Comparison of ENCODE assay signal across 1 cellular context in the genomic region with DNA sequence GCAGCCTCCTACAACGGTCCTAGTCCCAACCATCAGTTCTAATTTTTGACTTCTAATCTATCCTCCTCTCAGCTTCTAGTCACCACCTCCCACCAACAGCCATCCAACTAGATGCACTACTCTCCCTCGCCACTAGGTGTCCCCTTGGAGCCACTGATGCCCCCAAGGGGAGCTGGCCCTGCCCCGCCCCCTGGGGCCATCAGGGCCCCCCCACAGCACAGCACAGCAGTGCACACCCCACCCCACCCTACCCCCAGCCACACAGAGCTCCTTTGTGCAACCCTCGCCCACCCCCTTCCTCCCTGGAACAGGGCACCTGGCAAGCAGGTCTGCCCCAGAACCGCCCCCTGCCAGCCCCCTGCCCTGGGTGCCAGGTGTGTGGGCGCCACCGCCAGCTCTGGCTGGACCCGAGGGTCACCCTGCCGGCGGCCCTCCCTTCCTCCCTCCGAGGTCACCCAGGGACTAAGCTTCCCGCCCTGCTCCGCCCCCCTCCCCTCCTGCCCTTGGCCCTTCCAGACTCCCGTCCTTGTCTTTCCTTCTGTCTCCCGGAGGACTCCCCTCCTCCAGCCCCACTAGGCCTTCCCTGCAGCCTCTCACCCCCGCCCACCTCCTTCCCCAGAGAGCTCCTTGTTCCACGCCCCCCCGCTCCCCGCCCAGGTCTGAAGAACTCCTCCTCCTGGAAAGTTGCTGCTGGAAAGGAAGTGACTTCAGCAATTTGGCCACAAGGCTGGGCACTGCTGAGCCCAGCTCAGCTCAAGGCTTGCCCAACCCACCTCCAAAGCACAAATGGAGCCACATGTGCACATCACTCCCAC.
TF ChIP-seq lines count a peak whose summit lies in the region.

No MANE protein-coding gene starts in this region.

TF ChIP-seq in HepG2, 621 proteins besides CTCF, POLR2A, EP300 and RAD21 (continued from another document and continues in another):
- TF ChIP-seq GATAD2A (CRISPR knock-in tag; IDR thresholded peaks at IDR 0.05) = peak; percentile 48
- no peak for TF ChIP-seq MED13 (CRISPR knock-in tag; IDR thresholded peaks at IDR 0.05)
- TF ChIP-seq ZNF557 (CRISPR knock-in tag; IDR thresholded peaks at IDR 0.05) = no peak
- TF ChIP-seq, protein P1, sequence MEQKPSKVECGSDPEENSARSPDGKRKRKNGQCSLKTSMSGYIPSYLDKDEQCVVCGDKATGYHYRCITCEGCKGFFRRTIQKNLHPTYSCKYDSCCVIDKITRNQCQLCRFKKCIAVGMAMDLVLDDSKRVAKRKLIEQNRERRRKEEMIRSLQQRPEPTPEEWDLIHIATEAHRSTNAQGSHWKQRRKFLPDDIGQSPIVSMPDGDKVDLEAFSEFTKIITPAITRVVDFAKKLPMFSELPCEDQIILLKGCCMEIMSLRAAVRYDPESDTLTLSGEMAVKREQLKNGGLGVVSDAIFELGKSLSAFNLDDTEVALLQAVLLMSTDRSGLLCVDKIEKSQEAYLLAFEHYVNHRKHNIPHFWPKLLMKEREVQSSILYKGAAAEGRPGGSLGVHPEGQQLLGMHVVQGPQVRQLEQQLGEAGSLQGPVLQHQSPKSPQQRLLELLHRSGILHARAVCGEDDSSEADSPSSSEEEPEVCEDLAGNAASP (CRISPR knock-in tag; IDR thresholded peaks at IDR 0.05; ENCODE audit: borderline replicate concordance) = peak; percentile 46; the same call in 1 of the 2 replicates
- TF ChIP-seq, protein P2, sequence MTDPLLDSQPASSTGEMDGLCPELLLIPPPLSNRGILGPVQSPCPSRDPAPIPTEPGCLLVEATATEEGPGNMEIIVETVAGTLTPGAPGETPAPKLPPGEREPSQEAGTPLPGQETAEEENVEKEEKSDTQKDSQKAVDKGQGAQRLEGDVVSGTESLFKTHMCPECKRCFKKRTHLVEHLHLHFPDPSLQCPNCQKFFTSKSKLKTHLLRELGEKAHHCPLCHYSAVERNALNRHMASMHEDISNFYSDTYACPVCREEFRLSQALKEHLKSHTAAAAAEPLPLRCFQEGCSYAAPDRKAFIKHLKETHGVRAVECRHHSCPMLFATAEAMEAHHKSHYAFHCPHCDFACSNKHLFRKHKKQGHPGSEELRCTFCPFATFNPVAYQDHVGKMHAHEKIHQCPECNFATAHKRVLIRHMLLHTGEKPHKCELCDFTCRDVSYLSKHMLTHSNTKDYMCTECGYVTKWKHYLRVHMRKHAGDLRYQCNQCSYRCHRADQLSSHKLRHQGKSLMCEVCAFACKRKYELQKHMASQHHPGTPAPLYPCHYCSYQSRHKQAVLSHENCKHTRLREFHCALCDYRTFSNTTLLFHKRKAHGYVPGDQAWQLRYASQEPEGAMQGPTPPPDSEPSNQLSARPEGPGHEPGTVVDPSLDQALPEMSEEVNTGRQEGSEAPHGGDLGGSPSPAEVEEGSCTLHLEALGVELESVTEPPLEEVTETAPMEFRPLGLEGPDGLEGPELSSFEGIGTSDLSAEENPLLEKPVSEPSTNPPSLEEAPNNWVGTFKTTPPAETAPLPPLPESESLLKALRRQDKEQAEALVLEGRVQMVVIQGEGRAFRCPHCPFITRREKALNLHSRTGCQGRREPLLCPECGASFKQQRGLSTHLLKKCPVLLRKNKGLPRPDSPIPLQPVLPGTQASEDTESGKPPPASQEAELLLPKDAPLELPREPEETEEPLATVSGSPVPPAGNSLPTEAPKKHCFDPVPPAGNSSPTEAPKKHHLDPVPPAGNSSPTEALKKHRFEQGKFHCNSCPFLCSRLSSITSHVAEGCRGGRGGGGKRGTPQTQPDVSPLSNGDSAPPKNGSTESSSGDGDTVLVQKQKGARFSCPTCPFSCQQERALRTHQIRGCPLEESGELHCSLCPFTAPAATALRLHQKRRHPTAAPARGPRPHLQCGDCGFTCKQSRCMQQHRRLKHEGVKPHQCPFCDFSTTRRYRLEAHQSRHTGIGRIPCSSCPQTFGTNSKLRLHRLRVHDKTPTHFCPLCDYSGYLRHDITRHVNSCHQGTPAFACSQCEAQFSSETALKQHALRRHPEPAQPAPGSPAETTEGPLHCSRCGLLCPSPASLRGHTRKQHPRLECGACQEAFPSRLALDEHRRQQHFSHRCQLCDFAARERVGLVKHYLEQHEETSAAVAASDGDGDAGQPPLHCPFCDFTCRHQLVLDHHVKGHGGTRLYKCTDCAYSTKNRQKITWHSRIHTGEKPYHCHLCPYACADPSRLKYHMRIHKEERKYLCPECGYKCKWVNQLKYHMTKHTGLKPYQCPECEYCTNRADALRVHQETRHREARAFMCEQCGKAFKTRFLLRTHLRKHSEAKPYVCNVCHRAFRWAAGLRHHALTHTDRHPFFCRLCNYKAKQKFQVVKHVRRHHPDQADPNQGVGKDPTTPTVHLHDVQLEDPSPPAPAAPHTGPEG (CRISPR knock-in tag; IDR thresholded peaks at IDR 0.05) = no peak
- TF ChIP-seq KLF16 (CRISPR knock-in tag; IDR thresholded peaks at IDR 0.05) = peak in 1 of 2 experiments; percentile 62; a peak in 2 of 4 replicates
- TF ChIP-seq PHF5A (CRISPR knock-in tag; IDR thresholded peaks at IDR 0.05; ENCODE audit: low read depth, unreplicated experiment) = no peak
- TF ChIP-seq FOXA3 (CRISPR knock-in tag; IDR thresholded peaks at IDR 0.05) = 0 out of 2 replicates have a peak, but pooled peaks have one; percentile 25
- TF ChIP-seq ZNF263 (CRISPR knock-in tag; IDR thresholded peaks at IDR 0.05) = peak; percentile 61; the same call in 1 of the 2 replicates
- TF ChIP-seq ZNF543 (CRISPR knock-in tag; IDR thresholded peaks at IDR 0.05) = no peak
- no peak for TF ChIP-seq ZNF256 (CRISPR knock-in tag; conservative IDR thresholded peaks at IDR 0.05)
- no peak for TF ChIP-seq ZSCAN12 (CRISPR knock-in tag; IDR thresholded peaks at IDR 0.05)
- TF ChIP-seq, protein P3, sequence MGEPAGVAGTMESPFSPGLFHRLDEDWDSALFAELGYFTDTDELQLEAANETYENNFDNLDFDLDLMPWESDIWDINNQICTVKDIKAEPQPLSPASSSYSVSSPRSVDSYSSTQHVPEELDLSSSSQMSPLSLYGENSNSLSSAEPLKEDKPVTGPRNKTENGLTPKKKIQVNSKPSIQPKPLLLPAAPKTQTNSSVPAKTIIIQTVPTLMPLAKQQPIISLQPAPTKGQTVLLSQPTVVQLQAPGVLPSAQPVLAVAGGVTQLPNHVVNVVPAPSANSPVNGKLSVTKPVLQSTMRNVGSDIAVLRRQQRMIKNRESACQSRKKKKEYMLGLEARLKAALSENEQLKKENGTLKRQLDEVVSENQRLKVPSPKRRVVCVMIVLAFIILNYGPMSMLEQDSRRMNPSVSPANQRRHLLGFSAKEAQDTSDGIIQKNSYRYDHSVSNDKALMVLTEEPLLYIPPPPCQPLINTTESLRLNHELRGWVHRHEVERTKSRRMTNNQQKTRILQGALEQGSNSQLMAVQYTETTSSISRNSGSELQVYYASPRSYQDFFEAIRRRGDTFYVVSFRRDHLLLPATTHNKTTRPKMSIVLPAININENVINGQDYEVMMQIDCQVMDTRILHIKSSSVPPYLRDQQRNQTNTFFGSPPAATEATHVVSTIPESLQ (CRISPR knock-in tag; conservative IDR thresholded peaks at IDR 0.05) = no peak
- no peak for TF ChIP-seq ZNF143 (CRISPR knock-in tag; IDR thresholded peaks at IDR 0.05)
- no peak for TF ChIP-seq NR1H2 (CRISPR knock-in tag; IDR thresholded peaks at IDR 0.05; ENCODE audit: borderline replicate concordance, low read depth)
- TF ChIP-seq, protein P4, sequence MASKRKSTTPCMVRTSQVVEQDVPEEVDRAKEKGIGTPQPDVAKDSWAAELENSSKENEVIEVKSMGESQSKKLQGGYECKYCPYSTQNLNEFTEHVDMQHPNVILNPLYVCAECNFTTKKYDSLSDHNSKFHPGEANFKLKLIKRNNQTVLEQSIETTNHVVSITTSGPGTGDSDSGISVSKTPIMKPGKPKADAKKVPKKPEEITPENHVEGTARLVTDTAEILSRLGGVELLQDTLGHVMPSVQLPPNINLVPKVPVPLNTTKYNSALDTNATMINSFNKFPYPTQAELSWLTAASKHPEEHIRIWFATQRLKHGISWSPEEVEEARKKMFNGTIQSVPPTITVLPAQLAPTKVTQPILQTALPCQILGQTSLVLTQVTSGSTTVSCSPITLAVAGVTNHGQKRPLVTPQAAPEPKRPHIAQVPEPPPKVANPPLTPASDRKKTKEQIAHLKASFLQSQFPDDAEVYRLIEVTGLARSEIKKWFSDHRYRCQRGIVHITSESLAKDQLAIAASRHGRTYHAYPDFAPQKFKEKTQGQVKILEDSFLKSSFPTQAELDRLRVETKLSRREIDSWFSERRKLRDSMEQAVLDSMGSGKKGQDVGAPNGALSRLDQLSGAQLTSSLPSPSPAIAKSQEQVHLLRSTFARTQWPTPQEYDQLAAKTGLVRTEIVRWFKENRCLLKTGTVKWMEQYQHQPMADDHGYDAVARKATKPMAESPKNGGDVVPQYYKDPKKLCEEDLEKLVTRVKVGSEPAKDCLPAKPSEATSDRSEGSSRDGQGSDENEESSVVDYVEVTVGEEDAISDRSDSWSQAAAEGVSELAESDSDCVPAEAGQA (IDR thresholded peaks at IDR 0.05; ENCODE audit: low read depth) = no peak
- TF ChIP-seq, protein P4 (CRISPR knock-in tag; IDR thresholded peaks at IDR 0.05; ENCODE audit: borderline replicate concordance) = no peak
- no peak for TF ChIP-seq ZNF224 (CRISPR knock-in tag; IDR thresholded peaks at IDR 0.05)
- TF ChIP-seq ZNF441 (CRISPR knock-in tag; IDR thresholded peaks at IDR 0.05; ENCODE audit: borderline replicate concordance) = no peak
- TF ChIP-seq ZNF816 (CRISPR knock-in tag; IDR thresholded peaks at IDR 0.05; ENCODE audit: borderline replicate concordance) = no peak
- TF ChIP-seq, protein P5, sequence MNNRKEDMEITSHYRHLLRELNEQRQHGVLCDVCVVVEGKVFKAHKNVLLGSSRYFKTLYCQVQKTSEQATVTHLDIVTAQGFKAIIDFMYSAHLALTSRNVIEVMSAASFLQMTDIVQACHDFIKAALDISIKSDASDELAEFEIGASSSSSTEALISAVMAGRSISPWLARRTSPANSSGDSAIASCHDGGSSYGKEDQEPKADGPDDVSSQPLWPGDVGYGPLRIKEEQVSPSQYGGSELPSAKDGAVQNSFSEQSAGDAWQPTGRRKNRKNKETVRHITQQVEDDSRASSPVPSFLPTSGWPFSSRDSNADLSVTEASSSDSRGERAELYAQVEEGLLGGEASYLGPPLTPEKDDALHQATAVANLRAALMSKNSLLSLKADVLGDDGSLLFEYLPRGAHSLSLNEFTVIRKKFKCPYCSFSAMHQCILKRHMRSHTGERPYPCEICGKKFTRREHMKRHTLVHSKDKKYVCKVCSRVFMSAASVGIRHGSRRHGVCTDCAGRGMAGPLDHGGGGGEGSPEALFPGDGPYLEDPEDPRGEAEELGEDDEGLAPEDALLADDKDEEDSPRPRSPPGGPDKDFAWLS (CRISPR knock-in tag; IDR thresholded peaks at IDR 0.05; ENCODE audit: borderline replicate concordance) = no peak
- no peak for TF ChIP-seq SATB2 (CRISPR knock-in tag; IDR thresholded peaks at IDR 0.05)
- TF ChIP-seq ZNF792 (CRISPR knock-in tag; IDR thresholded peaks at IDR 0.05) = no peak
- TF ChIP-seq ZSCAN9 (CRISPR knock-in tag; IDR thresholded peaks at IDR 0.05; ENCODE audit: borderline replicate concordance) = no peak
- no peak for TF ChIP-seq SP1 (IDR thresholded peaks at IDR 0.05)
- TF ChIP-seq SP1 (CRISPR knock-in tag; IDR thresholded peaks at IDR 0.05) = 0 out of 2 replicates have a peak, but pooled peaks have one; percentile 47
- no peak for TF ChIP-seq ZNF607 (CRISPR knock-in tag; IDR thresholded peaks at IDR 0.05; ENCODE audit: borderline replicate concordance)
- peak; percentile 63; the same call in 1 of the 2 replicates for TF ChIP-seq MAZ (IDR thresholded peaks at IDR 0.05; ENCODE audit: borderline replicate concordance, low read depth, low read length)
- TF ChIP-seq MAZ (CRISPR knock-in tag; IDR thresholded peaks at IDR 0.05; ENCODE audit: low read depth) = no peak
- TF ChIP-seq, protein P6, sequence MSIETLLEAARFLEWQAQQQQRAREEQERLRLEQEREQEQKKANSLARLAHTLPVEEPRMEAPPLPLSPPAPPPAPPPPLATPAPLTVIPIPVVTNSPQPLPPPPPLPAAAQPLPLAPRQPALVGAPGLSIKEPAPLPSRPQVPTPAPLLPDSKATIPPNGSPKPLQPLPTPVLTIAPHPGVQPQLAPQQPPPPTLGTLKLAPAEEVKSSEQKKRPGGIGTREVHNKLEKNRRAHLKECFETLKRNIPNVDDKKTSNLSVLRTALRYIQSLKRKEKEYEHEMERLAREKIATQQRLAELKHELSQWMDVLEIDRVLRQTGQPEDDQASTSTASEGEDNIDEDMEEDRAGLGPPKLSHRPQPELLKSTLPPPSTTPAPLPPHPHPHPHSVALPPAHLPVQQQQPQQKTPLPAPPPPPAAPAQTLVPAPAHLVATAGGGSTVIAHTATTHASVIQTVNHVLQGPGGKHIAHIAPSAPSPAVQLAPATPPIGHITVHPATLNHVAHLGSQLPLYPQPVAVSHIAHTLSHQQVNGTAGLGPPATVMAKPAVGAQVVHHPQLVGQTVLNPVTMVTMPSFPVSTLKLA (IDR thresholded peaks at IDR 0.05) = no peak
- no peak for TF ChIP-seq HOXA5 (CRISPR knock-in tag; IDR thresholded peaks at IDR 0.05)
- TF ChIP-seq ADNP (CRISPR knock-in tag; IDR thresholded peaks at IDR 0.05) = no peak
- no peak for TF ChIP-seq ZKSCAN8 (CRISPR knock-in tag; IDR thresholded peaks at IDR 0.05; ENCODE audit: borderline replicate concordance)
- TF ChIP-seq, protein P7, sequence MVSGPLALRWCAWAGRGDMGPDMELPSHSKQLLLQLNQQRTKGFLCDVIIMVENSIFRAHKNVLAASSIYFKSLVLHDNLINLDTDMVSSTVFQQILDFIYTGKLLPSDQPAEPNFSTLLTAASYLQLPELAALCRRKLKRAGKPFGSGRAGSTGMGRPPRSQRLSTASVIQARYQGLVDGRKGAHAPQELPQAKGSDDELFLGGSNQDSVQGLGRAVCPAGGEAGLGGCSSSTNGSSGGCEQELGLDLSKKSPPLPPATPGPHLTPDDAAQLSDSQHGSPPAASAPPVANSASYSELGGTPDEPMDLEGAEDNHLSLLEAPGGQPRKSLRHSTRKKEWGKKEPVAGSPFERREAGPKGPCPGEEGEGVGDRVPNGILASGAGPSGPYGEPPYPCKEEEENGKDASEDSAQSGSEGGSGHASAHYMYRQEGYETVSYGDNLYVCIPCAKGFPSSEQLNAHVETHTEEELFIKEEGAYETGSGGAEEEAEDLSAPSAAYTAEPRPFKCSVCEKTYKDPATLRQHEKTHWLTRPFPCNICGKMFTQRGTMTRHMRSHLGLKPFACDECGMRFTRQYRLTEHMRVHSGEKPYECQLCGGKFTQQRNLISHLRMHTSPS (CRISPR knock-in tag; IDR thresholded peaks at IDR 0.05; ENCODE audit: low read depth) = 0 out of 2 replicates have a peak, but pooled peaks have one; percentile 60
- no peak for TF ChIP-seq ZNF781 (CRISPR knock-in tag; IDR thresholded peaks at IDR 0.05; ENCODE audit: borderline replicate concordance, not compliant biosample characterization)
- no peak for TF ChIP-seq ATF1 (CRISPR knock-in tag; IDR thresholded peaks at IDR 0.05)
